20 cellular contexts compared by ENCODE assay signal in the genomic region with DNA sequence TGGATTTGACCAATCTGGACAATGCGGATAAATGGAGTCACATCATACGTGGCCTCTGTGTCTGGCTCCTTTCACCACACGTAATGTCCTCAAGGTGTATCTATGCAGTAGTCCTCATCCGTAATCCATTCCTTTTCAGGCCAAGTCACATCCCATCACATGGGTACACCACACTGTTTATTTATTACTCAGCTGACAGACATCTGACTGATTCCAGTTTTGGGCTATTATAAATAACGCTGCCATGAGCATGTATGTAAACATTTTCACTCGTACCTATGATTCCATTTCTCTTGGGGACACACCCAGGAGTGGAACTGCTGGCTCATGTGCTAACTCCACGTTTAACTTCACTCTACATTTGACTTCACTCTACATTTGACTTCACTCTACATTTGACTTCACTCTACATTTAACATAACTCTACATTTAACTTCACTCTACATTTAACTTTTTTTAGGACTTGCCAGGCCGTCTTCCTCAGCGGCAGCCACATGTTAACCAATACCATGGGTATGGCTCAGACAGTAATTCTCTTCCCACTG. TPM values are rescaled to one million over a fixed set of nuclear protein-coding genes. Genes with fewer than 3 reads are reported as not detected.
DNase-seq lines count a peak whose midpoint lies in the region; ATAC-seq, FAIRE-seq and TF ChIP-seq lines count a peak whose summit lies in the region.
"Had no signal": no experiment of that assay in that cellular context is flagged by ENCODE, and none has a peak within 500 bp of the region (broad histone marks: within the 10 kb centered on the region; RNA-seq: fewer than 3 reads in every experiment).

No MANE protein-coding gene starts in this region.

- H3K4me2 ChIP-seq in SU-DHL-6 (ENCODE audit: low read depth, low read length, poor library complexity, severe bottlenecking): peak overlapping the region; percentile 35
- H3K4me2 ChIP-seq: A549, SK-N-SH had no signal

- intact Hi-C loops in psoas muscle (cut with DNase I): no loop called here

- WGBS in psoas muscle, 3 donors: 62 to 75% (median 69%) methylated on average over 9 of the region's 9 CpGs

- DNase-seq in HTR-8/SVneo (ENCODE audit: insufficient read length, low spot score): no peak
- peak; percentile 40 for DNase-seq in kidney tubule cell (ENCODE audit: low spot score)
- no peak for DNase-seq in stimulated activated naive B cell treated with anti-CD40 and anti-IgM and Interleukin-4, amounts not matched to agents 10 μg/mL and 1 μg/mL and 100 μg/mL, for 72 hours
- DNase-seq in psoas muscle: no peak
- DNase-seq: CD4-positive, alpha-beta T cell; DMS79 treated with DMSO at 0.1 percent for 48 hours; MG63; NCI-H1048; NCI-H1436; NCI-H1930; NCI-H446 treated with DMSO at 0.1 percent for 48 hours; SHP77; SK-N-SH had no signal

- no peak overlapping the region for H3K9ac ChIP-seq in SU-DHL-6 (ENCODE audit: low read length)
- H3K9ac ChIP-seq: SK-N-SH had no signal

- H3K4me3 ChIP-seq in SU-DHL-6 (ENCODE audit: insufficient read depth, low read length, poor library complexity, severe bottlenecking) (no peak overlapping the region), psoas muscle (no peak overlapping the region)
- H3K4me3 ChIP-seq: A549, MG63 had no signal

- no peak overlapping the region for H2AFZ ChIP-seq in SU-DHL-6 (ENCODE audit: low read depth, low read length, severe bottlenecking)

- H3K4me1 ChIP-seq in psoas muscle: no peaks in the 10 kb centered on the region

- H3K36me3 Mint-ChIP-seq in stimulated activated naive B cell treated with anti-CD40 and anti-IgM and Interleukin-4, amounts not matched to agents 10 μg/mL and 1 μg/mL and 100 μg/mL, for 72 hours: no peaks in the 10 kb centered on the region

- peak; percentile 48 for FAIRE-seq in HTR-8/SVneo (lab: Jason Lieb, UNC)
- FAIRE-seq: A549, D721Med had no signal

- H4K20me1 ChIP-seq in SU-DHL-6 (ENCODE audit: low read depth, low read length): no peaks in the 10 kb centered on the region

- no peaks in the 10 kb centered on the region for H3K9me2 ChIP-seq in SU-DHL-6 (replicated peaks; ENCODE audit: insufficient read depth, low read length)
- H3K9me2 ChIP-seq: SK-N-SH had no signal

- H3K79me2 ChIP-seq in SU-DHL-6 (ENCODE audit: insufficient read depth, low read length): no peaks in the 10 kb centered on the region

- H3K9me3 Mint-ChIP-seq in stimulated activated naive B cell treated with anti-CD40 and anti-IgM and Interleukin-4, amounts not matched to agents 10 μg/mL and 1 μg/mL and 100 μg/mL, for 72 hours: peaks cover 0 to 2% of the 10 kb centered on the region in 2 donors
- H3K9me3 Mint-ChIP-seq: CD4-positive, alpha-beta T cell had no signal

- H3K27me3 Mint-ChIP-seq in stimulated activated naive B cell treated with anti-CD40 and anti-IgM and Interleukin-4, amounts not matched to agents 10 μg/mL and 1 μg/mL and 100 μg/mL, for 72 hours: peaks cover 14 to 20% of the 10 kb centered on the region in 2 donors
- H3K27me3 Mint-ChIP-seq: CD4-positive, alpha-beta T cell had no signal

- no peak for ATAC-seq in stimulated activated naive B cell treated with anti-CD40 and anti-IgM and Interleukin-4, amounts not matched to agents 10 μg/mL and 1 μg/mL and 100 μg/mL, for 72 hours (replicated peaks)
- ATAC-seq in HG03521 (IDR thresholded peaks at IDR 0.05; ENCODE audit: unreplicated experiment): no peak
- ATAC-seq in GM19455 (IDR thresholded peaks at IDR 0.05; ENCODE audit: unreplicated experiment): no peak
- no peak for ATAC-seq in psoas muscle
- ATAC-seq: A549 had no signal

- H3K27me3 ChIP-seq in SU-DHL-6 (ENCODE audit: low read length) (no peaks in the 10 kb centered on the region), psoas muscle (ENCODE audit: insufficient read depth in 3 of 3, low read length in 2 of 3) (peaks cover 0 to 5% (median 5%) of the 10 kb centered on the region in 3 donors)
- H3K27me3 ChIP-seq: MG63 had no signal

- H3K27ac ChIP-seq in SU-DHL-6 (ENCODE audit: low read depth, low read length) (peak overlapping the region; percentile 55), psoas muscle (no peak overlapping the region)
- H3K27ac ChIP-seq: A549 had no signal

- peaks cover 12 to 26% of the 10 kb centered on the region in 2 donors for H3K4me1 Mint-ChIP-seq in stimulated activated naive B cell treated with anti-CD40 and anti-IgM and Interleukin-4, amounts not matched to agents 10 μg/mL and 1 μg/mL and 100 μg/mL, for 72 hours

- TF ChIP-seq CTCF in SU-DHL-6 (IDR thresholded peaks at IDR 0.05; ENCODE audit: insufficient read depth, low read length, poor library complexity, severe bottlenecking): no peak
- no peak for TF ChIP-seq CTCF in psoas muscle (IDR thresholded peaks at IDR 0.05)

- peak overlapping the region; percentile 1 for H3K27ac Mint-ChIP-seq in stimulated activated naive B cell treated with anti-CD40 and anti-IgM and Interleukin-4, amounts not matched to agents 10 μg/mL and 1 μg/mL and 100 μg/mL, for 72 hours
- H3K27ac Mint-ChIP-seq: CD4-positive, alpha-beta T cell had no signal

- H3K36me3 ChIP-seq in SU-DHL-6 (ENCODE audit: low read length): no peaks in the 10 kb centered on the region
- no peaks in the 10 kb centered on the region for H3K36me3 ChIP-seq in psoas muscle (ENCODE audit: insufficient read depth in 1 of 2, low read depth in 1 of 2)
- H3K36me3 ChIP-seq: MG63 had no signal

- H3K4me3 Mint-ChIP-seq in stimulated activated naive B cell treated with anti-CD40 and anti-IgM and Interleukin-4, amounts not matched to agents 10 μg/mL and 1 μg/mL and 100 μg/mL, for 72 hours: no peak overlapping the region
- H3K4me3 Mint-ChIP-seq: CD4-positive, alpha-beta T cell had no signal

- no peaks in the 10 kb centered on the region for H3F3A ChIP-seq in SU-DHL-6 (ENCODE audit: insufficient read depth)

- H3K9me3 ChIP-seq in SU-DHL-6 (ENCODE audit: insufficient read depth, low read length) (no peaks in the 10 kb centered on the region), psoas muscle (no peaks in the 10 kb centered on the region)
- H3K9me3 ChIP-seq: A549, MG63, SK-N-SH had no signal

RNA-seq across cellular contexts. Expression of gene SHANK2, which starts 52.1 kb away (rescaled TPM):
- under 1 TPM in 1 of 4 donors, not detected in 3; 0.17 TPM for total RNA-seq in psoas muscle
- under 1 TPM; under 0.01 to 0.04 (median 0.01) TPM for polyA plus RNA-seq in psoas muscle
- total RNA-seq: CD4-positive, alpha-beta T cell; G401; H4 had no signal
